Comparison of ENCODE assay signal across 22 cellular contexts in the genomic region with DNA sequence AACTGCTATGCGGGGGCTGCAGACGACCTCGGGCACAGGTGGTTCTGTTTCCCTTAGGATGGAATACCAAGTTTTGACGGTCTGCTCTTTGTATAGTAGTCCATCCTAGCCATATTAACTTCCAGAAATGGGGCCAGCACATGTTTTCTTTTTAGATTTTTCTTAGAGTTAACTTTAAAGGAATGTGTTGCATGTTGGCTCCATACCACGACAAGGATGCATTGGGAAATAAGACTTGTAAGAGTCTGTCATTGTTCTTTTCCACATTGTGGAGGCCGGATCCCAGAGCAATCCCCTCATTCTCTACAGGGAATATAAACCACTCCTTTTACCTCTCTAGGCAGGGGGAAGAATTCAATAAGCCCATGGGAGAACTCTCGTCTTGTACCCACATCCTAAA.
"Had no signal": no experiment of that assay in that cellular context is flagged by ENCODE, and none has a peak within 500 bp of the region (broad histone marks: within the 10 kb centered on the region; RNA-seq: fewer than 3 reads in every experiment).

No MANE protein-coding gene starts in this region.

- DNase-seq: effector CD4-positive, alpha-beta T cell; endodermal cell; erythroblast; heart left ventricle; hippocampal formation; left colon; left ventricle myocardium superior; mesenchymal stem cell; naive B cell; nephron progenitor cell; psoas muscle; retina; right lobe of liver; stimulated activated CD4-positive, alpha-beta T cell treated with anti-CD3 and anti-CD28 coated beads, Interleukin-4, amount 100 ng/mL, for 1 hour; stimulated activated CD8-positive, alpha-beta memory T cell treated with anti-CD3 and anti-CD28 coated beads, Interleukin-4, amount 100 ng/mL, for 48 hours; stimulated activated naive CD8-positive, alpha-beta T cell treated with anti-CD3 and anti-CD28 coated beads, Interleukin-15, Interleukin-2, amounts not matched to agents 100 U/mL and 50 U/mL, for 24 hours; tibial artery; upper lobe of left lung had no signal

- ATAC-seq: heart left ventricle; left colon; left ventricle myocardium superior; psoas muscle; right lobe of liver; stimulated activated effector memory CD8-positive, alpha-beta T cell treated with anti-CD3 and anti-CD28 coated beads, Interleukin-12 subunit alpha, Interleukin-12 subunit beta, amount 100 ng/mL, for 72 hours; stimulated activated naive CD8-positive, alpha-beta T cell treated with anti-CD3 and anti-CD28 coated beads, Interleukin-15, Interleukin-2, amounts not matched to agents 100 U/mL and 50 U/mL, for 24 hours had no signal

- H3K27ac Mint-ChIP-seq: endodermal cell; naive B cell; nephron progenitor cell; stimulated activated effector memory CD8-positive, alpha-beta T cell treated with anti-CD3 and anti-CD28 coated beads, Interleukin-12 subunit alpha, Interleukin-12 subunit beta, amount 100 ng/mL, for 72 hours had no signal

- H3K9me3 Mint-ChIP-seq: nephron progenitor cell had no signal

- H3K4me3 ChIP-seq: coronary artery, heart left ventricle, lung, psoas muscle, right lobe of liver, tibial artery, upper lobe of left lung, vagina had no signal

- H3K36me3 Mint-ChIP-seq: naive B cell; stimulated activated effector memory CD8-positive, alpha-beta T cell treated with anti-CD3 and anti-CD28 coated beads, Interleukin-12 subunit alpha, Interleukin-12 subunit beta, amount 100 ng/mL, for 72 hours had no signal

- H3K4me3 Mint-ChIP-seq: endodermal cell; naive B cell; nephron progenitor cell; stimulated activated effector memory CD8-positive, alpha-beta T cell treated with anti-CD3 and anti-CD28 coated beads, Interleukin-12 subunit alpha, Interleukin-12 subunit beta, amount 100 ng/mL, for 72 hours had no signal

- H3K4me1 Mint-ChIP-seq: naive B cell; nephron progenitor cell; stimulated activated effector memory CD8-positive, alpha-beta T cell treated with anti-CD3 and anti-CD28 coated beads, Interleukin-12 subunit alpha, Interleukin-12 subunit beta, amount 100 ng/mL, for 72 hours had no signal
